Comparison of ENCODE assay signal across 13 cellular contexts in genomic region chr22:38868286-38868721, GRCh38. TPM values are rescaled to one million over a fixed set of nuclear protein-coding genes. Genes with fewer than 3 reads are reported as not detected.
DNase-seq lines count a peak whose midpoint lies in the region; ATAC-seq and TF ChIP-seq lines count a peak whose summit lies in the region.
"Had no signal": no experiment of that assay in that cellular context is flagged by ENCODE, and none has a peak within 500 bp of the region (broad histone marks: within the 10 kb centered on the region; RNA-seq: fewer than 3 reads in every experiment).

No MANE protein-coding gene starts in this region.

- intact Hi-C loops in CD4-positive, alpha-beta T cell (cut with DNase I, micrococcal nuclease) = loop anchor here in 1 of 2 experiments (5.0 kb wide), 1 partner anchor 59 kb away; no protein-coding TSS in a partner anchor
- intact Hi-C loops in activated T-helper 2 cell treated with anti-CD3 and anti-CD28 coated beads, Interferon-gamma antibody, Interleukin-2, Interleukin-4, amounts not matched to agents 10 μg/mL and 5 μg/mL and 100 μg/mL, durations not matched to agents 14 hours and 24 hours and 36 hours (cut with micrococcal nuclease) = no loop called here

- peak overlapping the region in 8 of 11 experiments; percentile 10 to 70 (median 36); a peak in 12 of 22 replicates for H3K27ac ChIP-seq in BLaER1 treated with 17β-estradiol and CSF1 and Interleukin-3, amounts not matched to agents 10 nM and 100 nM
- no peak overlapping the region for H3K27ac ChIP-seq in CD4-positive, alpha-beta T cell (ENCODE audit: low read depth, low read length)
- H3K27ac ChIP-seq in muscle layer of colon (ENCODE audit: low read depth, low read length) = no peak overlapping the region
- H3K27ac ChIP-seq: C4-2B, PC-9, thyroid gland had no signal

- DNase-seq in CD4-positive, alpha-beta T cell = peak in 1 of 10 experiments; percentile 23
- no peak for DNase-seq in activated T-helper 2 cell treated with anti-CD3 and anti-CD28 coated beads, Interferon-gamma antibody, Interleukin-2, Interleukin-4, amounts not matched to agents 10 μg/mL and 5 μg/mL and 100 μg/mL, durations not matched to agents 14 hours and 24 hours and 36 hours (ENCODE audit: low spot score)
- DNase-seq in NCI-H1092 (lab: John Stamatoyannopoulos, UW) = no peak
- DNase-seq: GOT3 had no signal

- TF ChIP-seq CTCF in CD4-positive, alpha-beta T cell (IDR thresholded peaks at IDR 0.05) = no peak

- peak overlapping the region; percentile 52 for H3K27ac Mint-ChIP-seq in CD4-positive, alpha-beta T cell
- peak overlapping the region; percentile 62 for H3K27ac Mint-ChIP-seq in activated T-helper 2 cell treated with anti-CD3 and anti-CD28 coated beads, Interferon-gamma antibody, Interleukin-2, Interleukin-4, amounts not matched to agents 10 μg/mL and 5 μg/mL and 100 μg/mL, durations not matched to agents 14 hours and 24 hours and 36 hours
- H3K27ac Mint-ChIP-seq: memory B cell had no signal

- H3K27me3 Mint-ChIP-seq in CD4-positive, alpha-beta T cell = no peaks in the 10 kb centered on the region
- H3K27me3 Mint-ChIP-seq in activated T-helper 2 cell treated with anti-CD3 and anti-CD28 coated beads, Interferon-gamma antibody, Interleukin-2, Interleukin-4, amounts not matched to agents 10 μg/mL and 5 μg/mL and 100 μg/mL, durations not matched to agents 14 hours and 24 hours and 36 hours (ENCODE audit: low read depth) = peaks cover 5% of the 10 kb centered on the region

- no peaks in the 10 kb centered on the region for H3K9me3 ChIP-seq in BLaER1 treated with 17β-estradiol and CSF1 and Interleukin-3, amounts not matched to agents 10 nM and 100 nM (replicated peaks in 1 of 11)
- H3K9me3 ChIP-seq in CD4-positive, alpha-beta T cell (ENCODE audit: control insufficient read depth, low read length) = no peaks in the 10 kb centered on the region
- H3K9me3 ChIP-seq in muscle layer of colon (ENCODE audit: low read length) = no peaks in the 10 kb centered on the region
- H3K9me3 ChIP-seq: neutrophil, thyroid gland had no signal

- POLR2A ChIA-PET in CD4-positive, alpha-beta T cell (lab: Charles Lee) = interaction anchor here (1.1 to 4.2 kb wide), 2 partner anchors 136 to 449 kb away, joined by 4 to 38 read pairs; no protein-coding TSS in a partner anchor

- H3K9ac ChIP-seq in BLaER1 treated with 17β-estradiol and CSF1 and Interleukin-3, amounts not matched to agents 10 nM and 100 nM = peak overlapping the region in 10 of 11 experiments; percentile 27 to 89 (median 52); a peak in 20 of 22 replicates
- peak overlapping the region; percentile 16 for H3K9ac ChIP-seq in muscle layer of colon (ENCODE audit: low read length)

- peaks cover 41% of the 10 kb centered on the region for H3K4me1 Mint-ChIP-seq in CD4-positive, alpha-beta T cell (ENCODE audit: low read depth)
- H3K4me1 Mint-ChIP-seq in activated T-helper 2 cell treated with anti-CD3 and anti-CD28 coated beads, Interferon-gamma antibody, Interleukin-2, Interleukin-4, amounts not matched to agents 10 μg/mL and 5 μg/mL and 100 μg/mL, durations not matched to agents 14 hours and 24 hours and 36 hours (ENCODE audit: low read depth) = peaks cover 24% of the 10 kb centered on the region

- H3K36me3 Mint-ChIP-seq in CD4-positive, alpha-beta T cell (ENCODE audit: low read depth) = peaks cover 29% of the 10 kb centered on the region
- H3K36me3 Mint-ChIP-seq in activated T-helper 2 cell treated with anti-CD3 and anti-CD28 coated beads, Interferon-gamma antibody, Interleukin-2, Interleukin-4, amounts not matched to agents 10 μg/mL and 5 μg/mL and 100 μg/mL, durations not matched to agents 14 hours and 24 hours and 36 hours (ENCODE audit: low read depth) = peaks cover 47% of the 10 kb centered on the region

- peak overlapping the region; percentile 91 to 99 (median 97) for H3K4me2 ChIP-seq in BLaER1 treated with 17β-estradiol and CSF1 and Interleukin-3, amounts not matched to agents 10 nM and 100 nM
- H3K4me2 ChIP-seq: PC-9 had no signal

- no peak for ATAC-seq in CD4-positive, alpha-beta T cell (ENCODE audit: poor library complexity)
- ATAC-seq in HG03439 (IDR thresholded peaks at IDR 0.05; ENCODE audit: unreplicated experiment) (no peak), GM18511 (IDR thresholded peaks at IDR 0.05; ENCODE audit: unreplicated experiment) (no peak)

- H3K36me3 ChIP-seq in BLaER1 treated with 17β-estradiol and CSF1 and Interleukin-3, amounts not matched to agents 10 nM and 100 nM = peaks cover 48 to 66% (median 59%) of the 10 kb centered on the region in 11 experiments
- peaks cover 34% of the 10 kb centered on the region for H3K36me3 ChIP-seq in muscle layer of colon (ENCODE audit: insufficient read depth, low read length)

- H3K9me3 Mint-ChIP-seq in CD4-positive, alpha-beta T cell = no peaks in the 10 kb centered on the region
- no peaks in the 10 kb centered on the region for H3K9me3 Mint-ChIP-seq in activated T-helper 2 cell treated with anti-CD3 and anti-CD28 coated beads, Interferon-gamma antibody, Interleukin-2, Interleukin-4, amounts not matched to agents 10 μg/mL and 5 μg/mL and 100 μg/mL, durations not matched to agents 14 hours and 24 hours and 36 hours
- H3K9me3 Mint-ChIP-seq: memory B cell had no signal

- H3K4me1 ChIP-seq in BLaER1 treated with 17β-estradiol and CSF1 and Interleukin-3, amounts not matched to agents 10 nM and 100 nM = peaks cover 61 to 74% (median 67%) of the 10 kb centered on the region in 10 experiments
- H3K4me1 ChIP-seq in muscle layer of colon (ENCODE audit: insufficient read depth, low read length) = peaks cover 64% of the 10 kb centered on the region

- peaks cover 61 to 79% (median 69%) of the 10 kb centered on the region in 11 experiments for H4K20me1 ChIP-seq in BLaER1 treated with 17β-estradiol and CSF1 and Interleukin-3, amounts not matched to agents 10 nM and 100 nM

- H3K27me3 ChIP-seq in BLaER1 treated with 17β-estradiol and CSF1 and Interleukin-3, amounts not matched to agents 10 nM and 100 nM = peaks cover 0 to 7% (median 1%) of the 10 kb centered on the region in 11 experiments; a peak in 7 of 22 replicates
- H3K27me3 ChIP-seq in CD4-positive, alpha-beta T cell (ENCODE audit: control insufficient read depth, insufficient read depth, low read length) = no peaks in the 10 kb centered on the region
- H3K27me3 ChIP-seq in muscle layer of colon (ENCODE audit: control insufficient read depth in 1 of 2, insufficient read depth in 2 of 2, low read length in 2 of 2) = no peaks in the 10 kb centered on the region
- H3K27me3 ChIP-seq: thyroid gland had no signal

- H3K4me3 ChIP-seq in BLaER1 treated with 17β-estradiol and CSF1 and Interleukin-3, amounts not matched to agents 10 nM and 100 nM = no peak overlapping the region; a peak in 1 of 20 replicates
- no peak overlapping the region for H3K4me3 ChIP-seq in muscle layer of colon (ENCODE audit: low read depth in 1 of 2, low read length in 2 of 2)
- H3K4me3 ChIP-seq: PC-9, thyroid gland had no signal

- CTCF ChIA-PET in CD4-positive, alpha-beta T cell (lab: Charles Lee) = interaction anchor here (1.1 to 3.5 kb wide), 5 partner anchors 13 to 449 kb away, joined by 3 to 73 read pairs (median 4); partner anchors contain the start of gene APOBEC3D

- peak overlapping the region; percentile 65 for H3K4me3 Mint-ChIP-seq in CD4-positive, alpha-beta T cell
- H3K4me3 Mint-ChIP-seq in activated T-helper 2 cell treated with anti-CD3 and anti-CD28 coated beads, Interferon-gamma antibody, Interleukin-2, Interleukin-4, amounts not matched to agents 10 μg/mL and 5 μg/mL and 100 μg/mL, durations not matched to agents 14 hours and 24 hours and 36 hours (ENCODE audit: low read depth) = no peak overlapping the region
- H3K4me3 Mint-ChIP-seq: memory B cell had no signal

RNA-seq across cellular contexts. Expression of gene CBX6, which starts 3.7 kb away (rescaled TPM):
- 10 to 100 TPM; 41.6 to 42.8 TPM for total RNA-seq in CD4-positive, alpha-beta T cell
- total RNA-seq in activated T-helper 2 cell treated with anti-CD3 and anti-CD28 coated beads, Interferon-gamma antibody, Interleukin-2, Interleukin-4, amounts not matched to agents 10 μg/mL and 5 μg/mL and 100 μg/mL, durations not matched to agents 14 hours and 24 hours and 36 hours = 117 and 120 TPM in 2 replicates

RNA-seq across cellular contexts. Expression of gene NPTXR, which starts 24.5 kb away (rescaled TPM):
- total RNA-seq in CD4-positive, alpha-beta T cell = 1 to 10 TPM; 4.2 to 4.6 TPM
- total RNA-seq in activated T-helper 2 cell treated with anti-CD3 and anti-CD28 coated beads, Interferon-gamma antibody, Interleukin-2, Interleukin-4, amounts not matched to agents 10 μg/mL and 5 μg/mL and 100 μg/mL, durations not matched to agents 14 hours and 24 hours and 36 hours = 1.4 and 1.7 TPM in 2 replicates

Comparison
In these comparisons a context has a peak if more than half of its experiments do, and no peak if none do; other contexts are left out.
1. H3K27ac ChIP-seq: peak in BLaER1 treated with 17β-estradiol and CSF1 and Interleukin-3, amounts not matched to agents 10 nM and 100 nM (8 of 11); none in CD4-positive, alpha-beta T cell (single experiment) and muscle layer of colon (single experiment).